Comparison of ENCODE assay signal across 11 cellular contexts in the genomic region with DNA sequence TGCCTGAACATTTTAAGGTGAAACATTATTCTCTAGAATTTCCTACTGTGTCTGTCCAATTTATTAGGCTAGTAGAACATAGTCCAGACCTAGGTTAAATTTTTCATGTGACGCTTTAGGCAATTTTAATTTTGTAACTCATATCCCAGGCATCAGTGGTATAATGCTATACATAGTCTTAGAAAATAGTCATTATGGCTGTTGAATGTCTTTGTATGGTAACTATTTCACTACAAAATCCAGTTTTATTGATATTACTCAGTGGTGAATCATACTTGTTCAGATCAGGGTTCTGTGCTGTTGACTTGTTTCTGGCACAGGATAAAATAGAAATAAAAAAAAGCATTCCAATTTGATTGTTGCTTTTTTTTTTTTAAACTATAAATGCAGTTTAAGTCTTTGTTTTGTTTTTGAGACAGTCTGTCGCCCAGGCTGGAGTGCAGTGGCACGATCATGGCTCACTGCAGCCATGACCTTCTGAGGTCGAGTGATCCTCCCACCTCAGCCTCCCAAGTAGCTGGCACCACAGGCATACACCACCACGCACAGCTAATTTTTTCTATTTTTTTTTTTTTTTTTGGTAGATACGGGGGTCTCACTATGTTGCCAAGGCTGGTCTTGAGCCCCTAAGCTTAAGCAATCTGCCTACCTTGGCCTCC.
DNase-seq lines count a peak whose midpoint lies in the region; ATAC-seq and TF ChIP-seq lines count a peak whose summit lies in the region.
"Had no signal": no experiment of that assay in that cellular context is flagged by ENCODE, and none has a peak within 500 bp of the region (broad histone marks: within the 10 kb centered on the region; RNA-seq: fewer than 3 reads in every experiment).

No MANE protein-coding gene starts in this region.

- peak; percentile 87 for DNase-seq in AG08395 (ENCODE audit: low spot score)
- DNase-seq in HCEC 1CT, result peak; percentile 89
- peak in 4 of 7 donors; percentile 27 to 56 (median 46) for DNase-seq in adrenal gland
- DNase-seq in memory B cell (ENCODE audit: low spot score in 2 of 2), result no peak
- no peak for DNase-seq in erythroblast (lab: John Stamatoyannopoulos, UW)
- DNase-seq in T-helper 1 cell, result no peak
- DNase-seq in NCI-H2227 treated with DMSO at 0.1 percent for 48 hours (lab: John Stamatoyannopoulos, UW), result no peak
- DNase-seq in NCI-H345 (lab: John Stamatoyannopoulos, UW), result no peak
- DNase-seq: NCI-H2081 had no signal

- no peaks in the 10 kb centered on the region for H3K36me3 ChIP-seq in adrenal gland (replicated peaks in 1 of 2)

- H3K27me3 ChIP-seq in adrenal gland, result no peaks in the 10 kb centered on the region

- peaks cover 26 to 54% of the 10 kb centered on the region in 2 donors for H3K4me1 ChIP-seq in adrenal gland (replicated peaks in 1 of 2)

- H3K4me1 Mint-ChIP-seq in memory B cell, result peaks cover 47% of the 10 kb centered on the region

- peak overlapping the region; percentile 50 for H3K27ac Mint-ChIP-seq in memory B cell

- TF ChIP-seq POLR2A in adrenal gland (IDR thresholded peaks at IDR 0.05) (no peak), erythroblast (IDR thresholded peaks at IDR 0.05; ENCODE audit: low read length) (no peak)

- H3K4me3 Mint-ChIP-seq in memory B cell, result no peak overlapping the region
- H3K4me3 Mint-ChIP-seq: nephron had no signal

- H3K9me3 Mint-ChIP-seq in memory B cell, result no peaks in the 10 kb centered on the region
- H3K9me3 Mint-ChIP-seq: IgD-negative memory B cell, nephron had no signal

- intact Hi-C loops in adrenal gland (cut with DNase I), result no loop called here

- no peak for TF ChIP-seq CTCF in adrenal gland (IDR thresholded peaks at IDR 0.05)

- H3K27ac ChIP-seq in adrenal gland, result peak overlapping the region in 3 of 5 donors; percentile 45 to 53 (median 45)

- ATAC-seq in memory B cell (ENCODE audit: low read depth), result no peak

- H3K27me3 Mint-ChIP-seq in memory B cell, result no peaks in the 10 kb centered on the region
- H3K27me3 Mint-ChIP-seq: IgD-negative memory B cell had no signal

- H3K9me3 ChIP-seq in adrenal gland (replicated peaks in 1 of 3), result no peaks in the 10 kb centered on the region

- 51 to 60% (median 59%) methylated on average over 6 of the region's 6 CpGs for WGBS in adrenal gland, 4 donors

- peaks cover 20% of the 10 kb centered on the region for H3K36me3 Mint-ChIP-seq in memory B cell

- no peak overlapping the region for H3K4me3 ChIP-seq in adrenal gland

Comparison
In these comparisons a context has a peak if more than half of its experiments do, and no peak if none do; other contexts are left out.
1. DNase-seq: peak in AG08395 (single experiment), HCEC 1CT (single experiment) and adrenal gland (4 of 7); none in memory B cell (0 of 2), erythroblast (0 of 2), T-helper 1 cell (0 of 5), NCI-H2227 treated with DMSO at 0.1 percent for 48 hours (single experiment) and NCI-H345 (single experiment).